ENCODE assay signal across 11 cellular contexts in the genomic region with DNA sequence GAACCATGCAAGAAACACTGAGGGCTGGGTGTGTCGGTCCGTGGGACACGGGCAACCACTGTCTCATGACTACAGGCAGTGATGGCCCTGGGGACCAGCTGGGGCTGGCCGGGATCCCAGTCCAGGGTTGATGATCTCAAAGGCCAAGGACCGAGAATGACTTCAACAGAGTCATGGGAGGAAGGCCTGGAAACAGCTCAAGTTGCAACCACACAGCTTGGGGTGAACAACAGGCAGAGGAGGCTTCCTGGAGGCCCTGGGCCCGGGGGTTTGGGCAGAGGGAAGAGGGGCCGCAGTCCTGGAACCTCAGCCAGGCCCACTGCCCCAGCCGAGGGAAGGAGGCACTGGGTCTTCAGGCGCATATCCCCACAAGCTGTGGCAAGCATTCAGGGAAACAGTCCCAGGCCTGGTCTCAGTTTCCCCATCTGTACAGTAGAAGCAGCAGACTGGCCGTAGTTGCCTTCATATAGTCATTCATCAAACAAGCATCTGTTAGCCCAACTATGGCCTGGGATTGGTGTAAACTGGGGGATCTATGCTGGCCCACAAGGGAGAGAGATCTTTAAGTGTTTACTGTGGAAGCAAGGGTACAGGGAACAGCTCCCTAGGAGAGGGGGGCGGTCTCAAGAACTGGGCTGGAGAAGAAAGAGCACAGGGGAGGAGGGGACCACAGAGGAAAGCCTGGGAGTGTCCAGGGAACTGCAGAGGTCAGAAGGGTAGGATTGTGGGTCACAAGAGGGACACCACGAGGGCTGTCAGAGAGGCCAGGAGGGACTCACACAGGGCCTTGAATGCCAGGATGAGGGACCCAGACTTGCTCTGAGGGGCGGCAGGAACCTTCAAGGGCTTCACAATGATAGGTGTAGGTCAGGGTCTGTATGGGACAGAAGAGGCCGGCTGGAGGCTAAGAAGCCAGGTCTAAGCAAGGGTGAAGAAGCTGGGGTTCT. TPM values are rescaled to one million over a fixed set of nuclear protein-coding genes. Genes with fewer than 3 reads are reported as not detected.
A peak's percentile ranks its signal among the peaks of the same experiment; 100 is the strongest.
DNase-seq lines count a peak whose midpoint lies in the region; ATAC-seq and TF ChIP-seq lines count a peak whose summit lies in the region.
"Had no signal": no experiment of that assay in that cellular context is flagged by ENCODE, and none has a peak within 500 bp of the region (broad histone marks: within the 10 kb centered on the region; RNA-seq: fewer than 3 reads in every experiment).

No MANE protein-coding gene starts in this region.

- H3K9me2 ChIP-seq in SK-N-SH: no peaks in the 10 kb centered on the region

- no peak overlapping the region for H2AFZ ChIP-seq in SK-N-SH (ENCODE audit: low read depth)

- POLR2A ChIA-PET in SK-N-SH (lab: Yijun Ruan, JAX): no interaction called here

- H3K4me3 ChIP-seq in astrocyte of the spinal cord (ENCODE audit: low read depth, low read length) (peak overlapping the region; percentile 82), iPS-18c (ENCODE audit: insufficient read depth, low read depth, low read length) (peak overlapping the region; percentile 20; the same call in 1 of the 2 replicates), skeletal muscle cell (ENCODE audit: low read depth, low read length) (peak overlapping the region; percentile 87), SK-N-SH (ENCODE audit: low read depth in 2 of 2, low read length in 1 of 2) (no peak overlapping the region)
- H3K4me3 ChIP-seq: HAP-1 had no signal

- no peak for TF ChIP-seq CTCF in astrocyte of the spinal cord (IDR thresholded peaks at IDR 0.05; ENCODE audit: low read depth, low read length)
- TF ChIP-seq CTCF in SK-N-SH (IDR thresholded peaks at IDR 0.05): no peak

- 97% methylated on average over 4 of the region's 14 CpGs for WGBS in SK-N-SH (ENCODE audit: low lambda C conversion rate)

- peaks cover 2% of the 10 kb centered on the region for H3K9me3 ChIP-seq in iPS-18c (ENCODE audit: control insufficient read depth, insufficient read depth, low read length)
- H3K9me3 ChIP-seq in SK-N-SH: no peaks in the 10 kb centered on the region
- H3K9me3 ChIP-seq: HAP-1 had no signal

- ATAC-seq in GM18858 (IDR thresholded peaks at IDR 0.05; ENCODE audit: unreplicated experiment) (no peak), GM21360 (IDR thresholded peaks at IDR 0.05; ENCODE audit: unreplicated experiment) (no peak)
- ATAC-seq: activated CD4-positive, alpha-beta T cell treated with anti-CD3 and anti-CD28 coated beads for 36 hours had no signal

- in situ Hi-C loops in astrocyte of the spinal cord (cut with HindIII; ENCODE audit: low sequenced_read_pairs): no loop called here

- H3K4me1 ChIP-seq in SK-N-SH (ENCODE audit: control insufficient read depth in 1 of 2, insufficient read depth in 2 of 2, low read depth in 1 of 2, low read length in 1 of 2): peaks cover 0 to 8% of the 10 kb centered on the region in 2 experiments; a peak in 2 of 4 replicates
- H3K4me1 ChIP-seq: HAP-1 had no signal

- no peak overlapping the region; a peak in 1 of 4 replicates for H3K27ac ChIP-seq in SK-N-SH (ENCODE audit: low read depth in 2 of 2, low read length in 1 of 2)

- no peak overlapping the region for H3K9ac ChIP-seq in SK-N-SH

- no peak overlapping the region for H3K4me2 ChIP-seq in SK-N-SH

- no peak for TF ChIP-seq RAD21 in SK-N-SH (IDR thresholded peaks at IDR 0.05; ENCODE audit: low read length)

- H3K36me3 ChIP-seq in SK-N-SH (replicated peaks in 1 of 2; ENCODE audit: control insufficient read depth in 1 of 2, insufficient read depth in 2 of 2, low read length in 1 of 2): no peaks in the 10 kb centered on the region
- H3K36me3 ChIP-seq: HAP-1 had no signal

- DNase-seq in EL (peak; percentile 86), astrocyte of the spinal cord (ENCODE audit: low read depth, low spot score) (peak; percentile 68), skeletal muscle cell (ENCODE audit: low read depth) (peak; percentile 68), NCI-H345 treated with DMSO at 0.1 percent for 48 hours (lab: John Stamatoyannopoulos, UW; ENCODE audit: unreplicated experiment) (no peak), SK-N-SH (no peak)
- DNase-seq: activated CD4-positive, alpha-beta T cell treated with anti-CD3 and anti-CD28 coated beads for 36 hours; stimulated activated CD4-positive, alpha-beta T cell treated with anti-CD3 and anti-CD28 coated beads, Interleukin-4, amount 100 ng/mL, for 24 hours had no signal

- no peak for TF ChIP-seq EP300 in SK-N-SH (IDR thresholded peaks at IDR 0.05; ENCODE audit: borderline replicate concordance in 1 of 2, low read depth in 1 of 2, low read length in 1 of 2)

- H4K20me1 ChIP-seq in SK-N-SH (ENCODE audit: insufficient read depth): no peaks in the 10 kb centered on the region

- no peaks in the 10 kb centered on the region for H3K27me3 ChIP-seq in SK-N-SH (ENCODE audit: insufficient read depth)

- no peaks in the 10 kb centered on the region for H3K79me2 ChIP-seq in SK-N-SH (ENCODE audit: insufficient read depth)

- CTCF ChIA-PET in SK-N-SH (lab: Yijun Ruan, JAX): interaction anchor here (0.7 kb wide), 1 partner anchor 265 kb away, joined by 4 read pairs; no protein-coding TSS in a partner anchor

- peaks cover 6% of the 10 kb centered on the region for H3F3A ChIP-seq in SK-N-SH (replicated peaks; ENCODE audit: insufficient read depth)

TF ChIP-seq in SK-N-SH, 30 proteins besides CTCF, POLR2A, EP300 and RAD21:
- TF ChIP-seq, protein P1, sequence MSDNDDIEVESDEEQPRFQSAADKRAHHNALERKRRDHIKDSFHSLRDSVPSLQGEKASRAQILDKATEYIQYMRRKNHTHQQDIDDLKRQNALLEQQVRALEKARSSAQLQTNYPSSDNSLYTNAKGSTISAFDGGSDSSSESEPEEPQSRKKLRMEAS (IDR thresholded peaks at IDR 0.05; ENCODE audit: low read depth): no peak

RNA-seq across cellular contexts. Expression of gene MYL9, which starts 2.1 kb away (rescaled TPM):
- polyA plus RNA-seq in SK-N-SH (2012; rRNA removed): not detected in 2 replicates
- polyA plus RNA-seq in SK-N-SH (2012; cell fraction: cytosol; rRNA removed): not detected in 2 replicates
- polyA plus RNA-seq in SK-N-SH (2012; cell fraction: nucleus; rRNA removed): not detected in 2 replicates

RNA-seq across cellular contexts. Expression of gene TGIF2, which starts 29.9 kb away (rescaled TPM):
- polyA plus RNA-seq in SK-N-SH (2012; rRNA removed): 10.3 and 10.8 TPM in 2 replicates
- polyA plus RNA-seq in SK-N-SH (2012; cell fraction: cytosol; rRNA removed): 9.4 and 11.0 TPM in 2 replicates
- 8.9 and 12.7 TPM in 2 replicates for polyA plus RNA-seq in SK-N-SH (2012; cell fraction: nucleus; rRNA removed)

Comparison
In these comparisons a context has a peak if more than half of its experiments do, and no peak if none do; other contexts are left out.
1. DNase-seq: peak in EL (single experiment), astrocyte of the spinal cord (single experiment) and skeletal muscle cell (single experiment); none in NCI-H345 treated with DMSO at 0.1 percent for 48 hours (single experiment) and SK-N-SH (single experiment).
2. H3K4me3 ChIP-seq: peak in astrocyte of the spinal cord (single experiment), iPS-18c (single experiment) and skeletal muscle cell (single experiment); none in SK-N-SH (0 of 2).